17 cellular contexts compared by ENCODE assay signal in genomic region chr1:10634075-10634427, GRCh38.
DNase-seq lines count a peak whose midpoint lies in the region; ATAC-seq and TF ChIP-seq lines count a peak whose summit lies in the region.
"Had no signal": no experiment of that assay in that cellular context is flagged by ENCODE, and none has a peak within 500 bp of the region (broad histone marks: within the 10 kb centered on the region; RNA-seq: fewer than 3 reads in every experiment).

No MANE protein-coding gene starts in this region.

- peaks cover 8% of the 10 kb centered on the region for H3K4me1 ChIP-seq in Panc1 (ENCODE audit: control insufficient read depth, insufficient read depth, low read length)
- H3K4me1 ChIP-seq in upper lobe of left lung: peaks cover 23 to 52% (median 33%) of the 10 kb centered on the region in 4 donors

- H3K4me3 ChIP-seq in Panc1 (ENCODE audit: low read depth in 2 of 2, low read length in 2 of 2) (no peak overlapping the region), upper lobe of left lung (no peak overlapping the region)
- H3K4me3 ChIP-seq: tibial nerve had no signal

- DNase-seq in Panc1 (ENCODE audit: low read depth, low spot score): no peak
- DNase-seq in epithelial cell of prostate (ENCODE audit: low read depth, low spot score): no peak
- no peak for DNase-seq in upper lobe of left lung
- DNase-seq in activated effector memory CD4-positive, alpha-beta T cell treated with anti-CD3 and anti-CD28 coated beads, Interleukin-2, amount 50 U/mL, for 16 hours: no peak
- DNase-seq: activated CD8-positive, alpha-beta T cell treated with anti-CD3 and anti-CD28 coated beads, Interleukin-2, amount 10 ng/mL, durations not matched to agents 7 days and 5 days; activated T-cell treated with anti-CD3 and anti-CD28 coated beads, Interleukin-2, amount 50 U/mL, for 4 hours; Calu3; KG1; natural killer cell; NCI-H1092; NCI-H2081 treated with DMSO at 0.1 percent for 48 hours; NCI-H510A treated with DMSO at 0.1 percent for 48 hours had no signal

- CTCF ChIA-PET in Panc1 (lab: Charles Lee): no interaction called here

- no TSS peak for BruUV-seq in Panc1 (replicated peaks; lab: Mats Ljungman, UMichigan)

- H3K27me3 ChIP-seq in Panc1 (ENCODE audit: control insufficient read depth, insufficient read depth, low read length) (no peaks in the 10 kb centered on the region), upper lobe of left lung (no peaks in the 10 kb centered on the region)

- H3K27ac Mint-ChIP-seq in nephron: peak overlapping the region in 2 of 3 experiments; percentile 79 to 83
- H3K27ac Mint-ChIP-seq: activated CD8-positive, alpha-beta T cell treated with anti-CD3 and anti-CD28 coated beads, Interleukin-2, amount 10 ng/mL, durations not matched to agents 7 days and 5 days; activated naive CD4-positive, alpha-beta T cell treated with anti-CD3 and anti-CD28 coated beads, Interleukin-2, amount 50 U/mL, for 72 hours; natural killer cell had no signal

- peak overlapping the region in 1 of 3 experiments; percentile 0 for H3K4me3 Mint-ChIP-seq in nephron
- H3K4me3 Mint-ChIP-seq: activated CD8-positive, alpha-beta T cell treated with anti-CD3 and anti-CD28 coated beads, Interleukin-2, amount 10 ng/mL, durations not matched to agents 7 days and 5 days; activated T-cell treated with anti-CD3 and anti-CD28 coated beads, Interleukin-2, amount 50 U/mL, for 4 hours; natural killer cell had no signal

- ATAC-seq in Panc1: peak; percentile 19; the same call in 1 of the 2 replicates
- ATAC-seq in upper lobe of left lung (ENCODE audit: low FRiP score in 2 of 2): no peak
- no peak for ATAC-seq in GM21737 (IDR thresholded peaks at IDR 0.05; ENCODE audit: unreplicated experiment)
- ATAC-seq in GM21423 (IDR thresholded peaks at IDR 0.05; ENCODE audit: unreplicated experiment): no peak
- ATAC-seq: activated CD8-positive, alpha-beta T cell treated with anti-CD3 and anti-CD28 coated beads, Interleukin-2, amount 10 ng/mL, durations not matched to agents 7 days and 5 days; activated T-cell treated with anti-CD3 and anti-CD28 coated beads, Interleukin-2, amount 50 U/mL, for 4 hours; natural killer cell had no signal

- no peaks in the 10 kb centered on the region for H3K9me3 Mint-ChIP-seq in nephron
- H3K9me3 Mint-ChIP-seq: activated naive CD4-positive, alpha-beta T cell treated with anti-CD3 and anti-CD28 coated beads, Interleukin-2, amount 50 U/mL, for 72 hours; activated T-cell treated with anti-CD3 and anti-CD28 coated beads, Interleukin-2, amount 50 U/mL, for 4 hours; natural killer cell had no signal

- in situ Hi-C loops in Panc1 (cut with HindIII; ENCODE audit: low pct_unique_long_range_greater_than_20kb, low sequenced_read_pairs): no loop called here

- H3K9me3 ChIP-seq in Panc1 (ENCODE audit: control insufficient read depth, insufficient read depth, low read depth, low read length) (no peaks in the 10 kb centered on the region), upper lobe of left lung (no peaks in the 10 kb centered on the region)
- H3K9me3 ChIP-seq: tibial nerve had no signal

- POLR2A ChIA-PET in Panc1 (lab: Charles Lee): no interaction called here

- no peak for TF ChIP-seq EP300 in upper lobe of left lung (IDR thresholded peaks at IDR 0.05)

- TF ChIP-seq POLR2A in upper lobe of left lung (IDR thresholded peaks at IDR 0.05): no peak

- H3K27me3 Mint-ChIP-seq in nephron (ENCODE audit: low read depth): peaks cover 15% of the 10 kb centered on the region

- H3K27ac ChIP-seq in Panc1 (ENCODE audit: low read length) (no peak overlapping the region), epithelial cell of prostate (peak overlapping the region; percentile 99), upper lobe of left lung (peak overlapping the region; percentile 85 to 89 (median 87))

- intact Hi-C loops in Panc1 (cut with micrococcal nuclease; ENCODE audit: unreplicated experiment): no loop called here

- WGBS in upper lobe of left lung, 2 donors: 93 to 96% methylated on average over 3 to 4 of the region's 8 CpGs

- peaks cover 29% of the 10 kb centered on the region for H3K4me1 Mint-ChIP-seq in nephron

- H3K36me3 Mint-ChIP-seq in nephron (ENCODE audit: low read depth): peaks cover 8% of the 10 kb centered on the region
- H3K36me3 Mint-ChIP-seq: activated naive CD4-positive, alpha-beta T cell treated with anti-CD3 and anti-CD28 coated beads, Interleukin-2, amount 50 U/mL, for 72 hours; natural killer cell had no signal

- no peak for TF ChIP-seq CTCF in Panc1 (IDR thresholded peaks at IDR 0.05)
- TF ChIP-seq CTCF in nephron (IDR thresholded peaks at IDR 0.05; ENCODE audit: unreplicated experiment in 3 of 3): no peak
- TF ChIP-seq CTCF in upper lobe of left lung (IDR thresholded peaks at IDR 0.05): no peak

- H3K36me3 ChIP-seq in Panc1 (ENCODE audit: control insufficient read depth, insufficient read depth, low read length): no peaks in the 10 kb centered on the region
- peaks cover 0 to 34% (median 15%) of the 10 kb centered on the region in 4 donors for H3K36me3 ChIP-seq in upper lobe of left lung
